ENCODE assay signal across 25 cellular contexts in genomic region chr9:137515338-137515724, GRCh38. TPM values are rescaled to one million over a fixed set of nuclear protein-coding genes. Genes with fewer than 3 reads are reported as not detected.
DNase-seq lines count a peak whose midpoint lies in the region; ATAC-seq and TF ChIP-seq lines count a peak whose summit lies in the region.
"Had no signal": no experiment of that assay in that cellular context is flagged by ENCODE, and none has a peak within 500 bp of the region (broad histone marks: within the 10 kb centered on the region; RNA-seq: fewer than 3 reads in every experiment).

No MANE protein-coding gene starts in this region.

- H3K27ac ChIP-seq in KMS-11 = peak overlapping the region; percentile 91
- no peak overlapping the region for H3K27ac ChIP-seq in upper lobe of right lung
- H3K27ac ChIP-seq: HL-60 had no signal

- no peaks in the 10 kb centered on the region for H3K27me3 ChIP-seq in KMS-11 (ENCODE audit: insufficient read depth, low read depth)
- no peaks in the 10 kb centered on the region for H3K27me3 ChIP-seq in upper lobe of right lung

- peak; percentile 31 for DNase-seq in Right ventricle myocardium inferior (ENCODE audit: missing footprints)
- DNase-seq in cardiac septum (ENCODE audit: low spot score) = no peak
- DNase-seq in left lobe of liver (ENCODE audit: low spot score) = no peak
- no peak for DNase-seq in upper lobe of right lung
- DNase-seq in NCI-H2171 (lab: John Stamatoyannopoulos, UW) = no peak
- DNase-seq in activated CD4-positive, alpha-beta memory T cell treated with anti-CD3 and anti-CD28 coated beads, Interleukin-2, amount 10 ng/mL, durations not matched to agents 7 days and 5 days = no peak
- DNase-seq: CD4-positive, alpha-beta T cell; COR-L47; DMS 273 treated with DMSO at 0.1 percent for 48 hours; DMS79 treated with DMSO at 0.1 percent for 48 hours; HFFc6; KG1; NCI-H1105; NCI-H146; NCI-H2029 treated with DMSO at 0.1 percent for 48 hours; NCI-H2171 treated with DMSO at 0.1 percent for 48 hours; NCI-H524 treated with DMSO at 0.1 percent for 48 hours; NCI-H82; SHP77 had no signal

- intact Hi-C loops in Right ventricle myocardium inferior (cut with DNase I) (no loop called here), cardiac septum (cut with DNase I) (no loop called here), upper lobe of right lung (cut with DNase I) (no loop called here)

- H4K20me1 ChIP-seq in KMS-11 (ENCODE audit: insufficient read depth) = no peaks in the 10 kb centered on the region

- H2AFZ ChIP-seq in KMS-11 (ENCODE audit: low read depth) = no peak overlapping the region

- H3K4me1 ChIP-seq in KMS-11 (ENCODE audit: low read depth, poor library complexity, severe bottlenecking) (peaks cover 46% of the 10 kb centered on the region), upper lobe of right lung (no peaks in the 10 kb centered on the region)

- ATAC-seq in Right ventricle myocardium inferior (no peak), left lobe of liver (peak; percentile 10), upper lobe of right lung (peak; percentile 35), GM18867 (IDR thresholded peaks at IDR 0.05; ENCODE audit: unreplicated experiment) (no peak)
- ATAC-seq: GM12878 had no signal

- peaks cover 4% of the 10 kb centered on the region for H3K4me1 Mint-ChIP-seq in activated CD4-positive, alpha-beta memory T cell treated with anti-CD3 and anti-CD28 coated beads, Interleukin-2, amount 10 ng/mL, durations not matched to agents 7 days and 5 days

- H3K27ac Mint-ChIP-seq in activated CD4-positive, alpha-beta memory T cell treated with anti-CD3 and anti-CD28 coated beads, Interleukin-2, amount 10 ng/mL, durations not matched to agents 7 days and 5 days = no peak overlapping the region
- H3K27ac Mint-ChIP-seq: B cell; CD4-positive, alpha-beta T cell; HFFc6 had no signal

- H3K36me3 ChIP-seq in KMS-11 (ENCODE audit: insufficient read depth) (no peaks in the 10 kb centered on the region), upper lobe of right lung (no peaks in the 10 kb centered on the region)

- no peaks in the 10 kb centered on the region for H3K27me3 Mint-ChIP-seq in activated CD4-positive, alpha-beta memory T cell treated with anti-CD3 and anti-CD28 coated beads, Interleukin-2, amount 10 ng/mL, durations not matched to agents 7 days and 5 days
- H3K27me3 Mint-ChIP-seq: B cell; CD4-positive, alpha-beta T cell had no signal

- CTCF ChIA-PET in activated CD4-positive, alpha-beta memory T cell treated with anti-CD3 and anti-CD28 coated beads, Interleukin-2, amount 10 ng/mL, durations not matched to agents 7 days and 5 days (lab: Charles Lee) = no interaction called here

- H3K4me2 ChIP-seq in KMS-11 = peak overlapping the region; percentile 59; the same call in 1 of the 2 replicates

- no peak overlapping the region for H3K4me3 Mint-ChIP-seq in activated CD4-positive, alpha-beta memory T cell treated with anti-CD3 and anti-CD28 coated beads, Interleukin-2, amount 10 ng/mL, durations not matched to agents 7 days and 5 days
- H3K4me3 Mint-ChIP-seq: B cell; CD4-positive, alpha-beta T cell; HFFc6 had no signal

- H3K4me3 ChIP-seq in KMS-11 (IDR thresholded peaks at IDR 0.05; ENCODE audit: insufficient read depth, low read depth, low read length) = no peak overlapping the region
- H3K4me3 ChIP-seq in upper lobe of right lung = no peak overlapping the region
- H3K4me3 ChIP-seq: GM12878 had no signal

- H3K9me3 ChIP-seq in upper lobe of right lung = no peaks in the 10 kb centered on the region

- H3K79me2 ChIP-seq in KMS-11 (ENCODE audit: insufficient read depth, low read depth) = no peaks in the 10 kb centered on the region

- POLR2A ChIA-PET in activated CD4-positive, alpha-beta memory T cell treated with anti-CD3 and anti-CD28 coated beads, Interleukin-2, amount 10 ng/mL, durations not matched to agents 7 days and 5 days (lab: Charles Lee) = no interaction called here

- TF ChIP-seq CTCF in KMS-11 (conservative IDR thresholded peaks at IDR 0.05; ENCODE audit: low read depth, low read length) = no peak
- TF ChIP-seq CTCF in upper lobe of right lung (IDR thresholded peaks at IDR 0.05) = no peak

- H3K9ac ChIP-seq in KMS-11 = peak overlapping the region; percentile 62; the same call in 1 of the 2 replicates

- no peaks in the 10 kb centered on the region for H3K36me3 Mint-ChIP-seq in activated CD4-positive, alpha-beta memory T cell treated with anti-CD3 and anti-CD28 coated beads, Interleukin-2, amount 10 ng/mL, durations not matched to agents 7 days and 5 days (ENCODE audit: low read depth)

- no peaks in the 10 kb centered on the region for H3K9me3 Mint-ChIP-seq in activated CD4-positive, alpha-beta memory T cell treated with anti-CD3 and anti-CD28 coated beads, Interleukin-2, amount 10 ng/mL, durations not matched to agents 7 days and 5 days
- H3K9me3 Mint-ChIP-seq: CD4-positive, alpha-beta T cell; HFFc6 had no signal

RNA-seq across cellular contexts. Expression of gene PNPLA7, which starts 34.9 kb away (rescaled TPM):
- total RNA-seq in Right ventricle myocardium inferior (9.8 TPM), cardiac septum (8.1 TPM), left lobe of liver (17.7 TPM), upper lobe of right lung (13.7 TPM)
- 1 to 10 TPM; 4.5 to 5.0 TPM for total RNA-seq in activated CD4-positive, alpha-beta memory T cell treated with anti-CD3 and anti-CD28 coated beads, Interleukin-2, amount 10 ng/mL, durations not matched to agents 7 days and 5 days
- total RNA-seq: H4 had no signal

RNA-seq across cellular contexts. Expression of gene MRPL41, which starts 36.3 kb away (rescaled TPM):
- total RNA-seq in Right ventricle myocardium inferior = 244 TPM
- total RNA-seq in cardiac septum = 184 TPM
- 100 TPM for total RNA-seq in left lobe of liver
- 41.6 TPM for total RNA-seq in upper lobe of right lung
- total RNA-seq in activated CD4-positive, alpha-beta memory T cell treated with anti-CD3 and anti-CD28 coated beads, Interleukin-2, amount 10 ng/mL, durations not matched to agents 7 days and 5 days = 10 to 100 TPM; 51.6 to 52.6 TPM

RNA-seq across cellular contexts. Expression of gene NSMF, which starts 56.2 kb away (rescaled TPM):
- total RNA-seq in Right ventricle myocardium inferior (11.5 TPM), cardiac septum (12.2 TPM), left lobe of liver (23.0 TPM), upper lobe of right lung (23.9 TPM)
- 10 to 100 TPM; 29.0 to 31.9 TPM for total RNA-seq in activated CD4-positive, alpha-beta memory T cell treated with anti-CD3 and anti-CD28 coated beads, Interleukin-2, amount 10 ng/mL, durations not matched to agents 7 days and 5 days

Comparison
In these comparisons a context has a peak if more than half of its experiments do, and no peak if none do; other contexts are left out.
1. ATAC-seq: peak in left lobe of liver (single experiment) and upper lobe of right lung (single experiment); none in Right ventricle myocardium inferior (single experiment) and GM18867 (single experiment).